Comparison of ENCODE assay signal across 27 cellular contexts in genomic region chr7:106936236-106936635, GRCh38.
"Had no signal": no experiment of that assay in that cellular context is flagged by ENCODE, and none has a peak within 500 bp of the region (broad histone marks: within the 10 kb centered on the region; RNA-seq: fewer than 3 reads in every experiment).

No MANE protein-coding gene starts in this region.

- DNase-seq: stimulated activated CD4-positive, alpha-beta T cell treated with anti-CD3 and anti-CD28 coated beads, Interleukin-2, amount 100 ng/mL, for 48 hours; stimulated activated CD4-positive, alpha-beta T cell treated with anti-CD3 and anti-CD28 coated beads, Interleukin-4, amount 100 ng/mL, for 1 hour; stimulated activated CD4-positive, alpha-beta T cell treated with anti-CD3 and anti-CD28 coated beads, Interleukin-4, amount 100 ng/mL, for 24 hours; stimulated activated CD4-positive, alpha-beta T cell treated with anti-CD3 and anti-CD28 coated beads, Interleukin-4, amount 100 ng/mL, for 4 hours; stimulated activated CD8-positive, alpha-beta memory T cell treated with anti-CD3 and anti-CD28 coated beads, Interleukin-4, amount 100 ng/mL, for 48 hours; stimulated activated naive B cell treated with anti-CD40 and anti-IgM and Interleukin-4, amounts not matched to agents 10 μg/mL and 1 μg/mL and 100 μg/mL, for 72 hours; stimulated activated naive CD4-positive, alpha-beta T cell; stimulated activated naive CD4-positive, alpha-beta T cell treated with Interleukin-2 at 50 U/mL for 16 hours; stimulated activated naive CD8-positive, alpha-beta T cell treated with anti-CD3 and anti-CD28 coated beads, Interleukin-15, amount 100 ng/mL, for 72 hours; stimulated activated naive CD8-positive, alpha-beta T cell treated with anti-CD3 and anti-CD28 coated beads, Interleukin-15, Interleukin-2, amounts not matched to agents 100 U/mL and 50 U/mL, for 24 hours; stomach; substantia nigra; testis; thyroid gland; tibial artery; transverse colon; trophoblast cell; upper lobe of left lung; upper lobe of right lung; uterus had no signal

- H3K36me3 ChIP-seq: stomach, suprapubic skin, thoracic aorta, thyroid gland, tibial artery, tibial nerve, transverse colon, upper lobe of left lung, upper lobe of right lung, uterus, vagina had no signal

- H3K27ac ChIP-seq: stomach, suprapubic skin, testis, thoracic aorta, thyroid gland, tibial artery, tibial nerve, transverse colon, upper lobe of left lung, upper lobe of right lung, uterus, vagina had no signal

- H3K4me3 ChIP-seq: stomach, suprapubic skin, testis, thoracic aorta, thyroid gland, tibial artery, tibial nerve, transverse colon, upper lobe of left lung, upper lobe of right lung, uterus, vagina had no signal

- H3K4me1 ChIP-seq: stomach, suprapubic skin, testis, thyroid gland, tibial artery, tibial nerve, transverse colon, upper lobe of left lung, upper lobe of right lung, uterus, vagina had no signal

- H3K9me3 ChIP-seq: stomach, suprapubic skin, testis, thoracic aorta, thyroid gland, tibial artery, tibial nerve, transverse colon, upper lobe of left lung, upper lobe of right lung, uterus, vagina had no signal

- H3K27me3 ChIP-seq: stomach, suprapubic skin, testis, thyroid gland, tibial artery, tibial nerve, transverse colon, upper lobe of left lung, upper lobe of right lung, uterus, vagina had no signal

- FAIRE-seq: urothelium cell line had no signal

- ATAC-seq: stimulated activated effector memory CD8-positive, alpha-beta T cell treated with anti-CD3 and anti-CD28 coated beads, Interleukin-12 subunit alpha, Interleukin-12 subunit beta, amount 100 ng/mL, for 72 hours; stimulated activated memory B cell treated with anti-CD40 and anti-IgM and Interleukin-4, amounts not matched to agents 10 μg/mL and 1 μg/mL and 100 μg/mL, for 72 hours; stimulated activated naive B cell treated with anti-CD40 and anti-IgM and Interleukin-4, amounts not matched to agents 10 μg/mL and 1 μg/mL and 100 μg/mL, for 72 hours; stimulated activated naive CD8-positive, alpha-beta T cell treated with anti-CD3 and anti-CD28 coated beads, Interleukin-15, amount 100 ng/mL, for 72 hours; stimulated activated naive CD8-positive, alpha-beta T cell treated with anti-CD3 and anti-CD28 coated beads, Interleukin-15, Interleukin-2, amounts not matched to agents 100 U/mL and 50 U/mL, for 24 hours; upper lobe of right lung had no signal
